ENCODE assay signal across 24 cellular contexts in the genomic region with DNA sequence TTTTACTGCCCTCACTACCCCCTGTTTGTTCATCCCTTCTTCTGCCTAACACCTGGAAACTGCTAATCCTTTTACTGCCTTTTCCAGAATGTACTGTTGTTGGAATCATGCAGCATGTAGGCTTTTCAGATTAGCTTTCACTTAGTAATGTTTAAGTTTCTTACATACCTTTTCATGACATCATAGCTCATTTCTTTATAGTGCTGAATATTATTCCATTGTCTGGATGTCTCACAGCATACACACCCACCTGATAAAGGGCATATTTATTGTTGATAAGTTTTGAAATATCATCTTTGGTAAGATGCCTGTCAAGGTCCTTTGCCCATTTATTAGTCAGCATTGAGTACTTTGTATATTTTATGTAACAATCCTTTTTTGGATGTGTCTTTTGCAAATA.
"Had no signal": no experiment of that assay in that cellular context is flagged by ENCODE, and none has a peak within 500 bp of the region (broad histone marks: within the 10 kb centered on the region; RNA-seq: fewer than 3 reads in every experiment).

No MANE protein-coding gene starts in this region.

- H3K4me1 ChIP-seq: adrenal gland, ascending aorta, colonic mucosa had no signal

- H3K27ac ChIP-seq: adrenal gland, ascending aorta, colonic mucosa, esophagus muscularis mucosa, VCaP had no signal

- H3K27me3 ChIP-seq: adrenal gland, ascending aorta, colonic mucosa, esophagus muscularis mucosa had no signal

- ATAC-seq: activated T-cell treated with anti-CD3 and anti-CD28 coated beads, Interleukin-2, amount 50 U/mL, for 4 hours; activated T-helper 17 cell treated with anti-CD3 and anti-CD28 coated beads, Interleukin-2, amount 50 U/mL, for 72 hours; WTC11 had no signal

- H3K9me3 ChIP-seq: adrenal gland, ascending aorta, colonic mucosa, esophagus muscularis mucosa had no signal

- DNase-seq: activated CD4-positive, alpha-beta memory T cell treated with anti-CD3 and anti-CD28 coated beads, Interleukin-2, amount 10 ng/mL, durations not matched to agents 7 days and 5 days; activated CD4-positive, alpha-beta T cell treated with anti-CD3 and anti-CD28 coated beads for 1 hour; activated CD4-positive, alpha-beta T cell treated with anti-CD3 and anti-CD28 coated beads for 4 hours; activated CD4-positive, alpha-beta T cell treated with anti-CD3 and anti-CD28 coated beads, Interleukin-2, amount 10 ng/mL, durations not matched to agents 7 days and 5 days; activated CD4-positive, alpha-beta T cell treated with anti-CD3 and anti-CD28 coated beads, Interleukin-2, amount 50 U/mL, for 4 hours; activated CD8-positive, alpha-beta memory T cell treated with anti-CD3 and anti-CD28 coated beads for 24 hours; activated effector memory CD4-positive, alpha-beta T cell treated with Interleukin-2 at 50 U/mL for 16 hours; activated gamma-delta T cell treated with Interleukin-2 at 50 U/mL for 16 hours; activated naive CD4-positive, alpha-beta T cell treated with anti-CD3 and anti-CD28 coated beads, Interleukin-2, amount 50 U/mL, for 16 hours; activated naive CD4-positive, alpha-beta T cell treated with Interleukin-2 at 50 U/mL for 16 hours; activated T-cell treated with anti-CD3 and anti-CD28 coated beads, Interleukin-2, amount 50 U/mL, for 4 hours; adrenal gland; central memory CD4-positive, alpha-beta T cell; cerebellar nuclear complex; colonic mucosa; effector CD8-positive, alpha-beta T cell; erythroblast; head of caudate nucleus; T-helper 2 cell had no signal

- H3K36me3 ChIP-seq: adrenal gland, ascending aorta, colonic mucosa, esophagus muscularis mucosa had no signal

- H3K4me3 ChIP-seq: adrenal gland, ascending aorta, colonic mucosa, esophagus muscularis mucosa had no signal
